14 cellular contexts compared by ENCODE assay signal in the genomic region with DNA sequence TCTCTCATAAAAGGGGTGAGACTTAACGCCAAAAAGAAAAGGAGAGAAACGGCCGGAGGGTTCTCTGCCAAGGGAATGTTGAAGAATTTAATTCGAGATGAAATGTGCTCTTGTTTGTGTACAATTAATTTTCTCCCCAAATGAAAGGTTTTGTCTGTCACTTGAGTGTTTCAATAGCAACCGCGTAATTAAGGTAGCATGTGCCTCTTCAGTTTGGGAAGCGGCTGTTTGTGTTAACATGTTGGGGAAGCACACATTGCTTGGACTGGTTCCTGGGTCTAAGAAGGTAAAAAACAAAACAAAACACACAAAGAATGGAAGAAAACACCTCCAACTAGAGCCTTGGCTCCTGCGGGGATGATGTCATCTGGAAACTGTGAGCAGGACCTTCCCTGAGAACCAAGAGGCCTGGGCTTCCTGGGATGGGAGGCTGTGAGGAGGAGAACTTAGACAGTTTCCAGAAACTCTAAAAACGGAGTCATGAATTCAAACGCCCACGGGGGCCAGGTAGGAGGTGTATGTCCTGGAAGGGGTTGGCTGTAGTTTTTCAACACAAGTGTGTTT.
DNase-seq lines count a peak whose midpoint lies in the region; ATAC-seq, FAIRE-seq and TF ChIP-seq lines count a peak whose summit lies in the region.
"Had no signal": no experiment of that assay in that cellular context is flagged by ENCODE, and none has a peak within 500 bp of the region (broad histone marks: within the 10 kb centered on the region; RNA-seq: fewer than 3 reads in every experiment).

No MANE protein-coding gene starts in this region.

- H3K4me2 ChIP-seq in astrocyte (ENCODE audit: low read length): peak overlapping the region; percentile 72

- H3K27ac ChIP-seq in astrocyte (ENCODE audit: low read depth, low read length): peak overlapping the region; percentile 55
- H3K27ac ChIP-seq in right atrium auricular region: peak overlapping the region; percentile 46 to 77
- H3K27ac ChIP-seq: testis had no signal

- H3K9me3 Mint-ChIP-seq in astrocyte (ENCODE audit: unreplicated experiment): peaks cover 7% of the 10 kb centered on the region
- no peaks in the 10 kb centered on the region for H3K9me3 Mint-ChIP-seq in stimulated activated effector memory CD8-positive, alpha-beta T cell treated with anti-CD3 and anti-CD28 coated beads, Interleukin-12 subunit alpha, Interleukin-12 subunit beta, amount 100 ng/mL, for 72 hours
- H3K9me3 Mint-ChIP-seq: activated CD8-positive, alpha-beta T cell treated with anti-CD3 and anti-CD28 coated beads for 36 hours; activated naive CD4-positive, alpha-beta T cell treated with anti-CD3 and anti-CD28 coated beads, Interleukin-2, amount 50 U/mL, for 72 hours had no signal

- DNase-seq in MG63: peak; percentile 64
- peak; percentile 77 for DNase-seq in astrocyte (ENCODE audit: low read depth)
- peak; percentile 64 for DNase-seq in right atrium auricular region (ENCODE audit: low spot score)
- no peak for DNase-seq in stimulated activated effector memory CD8-positive, alpha-beta T cell treated with anti-CD3 and anti-CD28 coated beads, Interleukin-12 subunit alpha, Interleukin-12 subunit beta, amount 100 ng/mL, for 72 hours (ENCODE audit: low spot score in 2 of 2)
- DNase-seq in NCI-H2081 treated with DMSO at 0.1 percent for 48 hours (lab: John Stamatoyannopoulos, UW): no peak
- DNase-seq: activated CD8-positive, alpha-beta T cell treated with anti-CD3 and anti-CD28 coated beads for 36 hours; DMS53; effector memory CD4-positive, alpha-beta T cell; T-helper 1 cell; testis had no signal

- peaks cover 2% of the 10 kb centered on the region; the same call in 1 of the 2 replicates for H3K27me3 ChIP-seq in MG63
- no peaks in the 10 kb centered on the region for H3K27me3 ChIP-seq in astrocyte (ENCODE audit: insufficient read depth, low read length)
- H3K27me3 ChIP-seq in right atrium auricular region: no peaks in the 10 kb centered on the region
- H3K27me3 ChIP-seq: testis had no signal

- H4K20me1 ChIP-seq in astrocyte (ENCODE audit: insufficient read depth, low read length): no peaks in the 10 kb centered on the region

- no peaks in the 10 kb centered on the region for H3K79me2 ChIP-seq in astrocyte (ENCODE audit: insufficient read depth, low read length)

- H3K9me3 ChIP-seq in MG63 (no peaks in the 10 kb centered on the region), astrocyte (ENCODE audit: insufficient read depth, low read depth, low read length) (peaks cover 2% of the 10 kb centered on the region), right atrium auricular region (peaks cover 0 to 9% of the 10 kb centered on the region in 2 donors)
- H3K9me3 ChIP-seq: testis had no signal

- peak overlapping the region; percentile 67 for H3K9ac ChIP-seq in astrocyte (ENCODE audit: low read length)

- no peak for ATAC-seq in stimulated activated effector memory CD8-positive, alpha-beta T cell treated with anti-CD3 and anti-CD28 coated beads, Interleukin-12 subunit alpha, Interleukin-12 subunit beta, amount 100 ng/mL, for 72 hours
- ATAC-seq in HG02623 (IDR thresholded peaks at IDR 0.05; ENCODE audit: unreplicated experiment) (no peak), HG02870 (IDR thresholded peaks at IDR 0.05; ENCODE audit: unreplicated experiment) (no peak), GM18870 (IDR thresholded peaks at IDR 0.05; ENCODE audit: unreplicated experiment) (no peak)
- ATAC-seq: activated CD8-positive, alpha-beta T cell treated with anti-CD3 and anti-CD28 coated beads for 36 hours; activated naive CD4-positive, alpha-beta T cell treated with anti-CD3 and anti-CD28 coated beads, Interleukin-2, amount 50 U/mL, for 72 hours had no signal

- H3K27ac Mint-ChIP-seq in astrocyte (ENCODE audit: unreplicated experiment): peak overlapping the region; percentile 56
- peak overlapping the region; percentile 83 for H3K27ac Mint-ChIP-seq in stimulated activated effector memory CD8-positive, alpha-beta T cell treated with anti-CD3 and anti-CD28 coated beads, Interleukin-12 subunit alpha, Interleukin-12 subunit beta, amount 100 ng/mL, for 72 hours
- H3K27ac Mint-ChIP-seq: activated CD8-positive, alpha-beta T cell treated with anti-CD3 and anti-CD28 coated beads for 36 hours; activated naive CD4-positive, alpha-beta T cell treated with anti-CD3 and anti-CD28 coated beads, Interleukin-2, amount 50 U/mL, for 72 hours had no signal

- peaks cover 3% of the 10 kb centered on the region for H3K27me3 Mint-ChIP-seq in astrocyte (ENCODE audit: low read depth, unreplicated experiment)

- H3K4me3 ChIP-seq in MG63 (no peak overlapping the region), astrocyte (ENCODE audit: insufficient read depth, low read depth, low read length) (no peak overlapping the region), right atrium auricular region (no peak overlapping the region)
- H3K4me3 ChIP-seq: testis had no signal

- peak overlapping the region; percentile 77 for H2AFZ ChIP-seq in astrocyte (ENCODE audit: low read depth, low read length)

- FAIRE-seq in astrocyte (lab: Jason Lieb, UNC): no peak

- TF ChIP-seq CTCF in astrocyte (IDR thresholded peaks at IDR 0.05; ENCODE audit: insufficient read depth, low read depth, low read length): no peak
- no peak for TF ChIP-seq CTCF in right atrium auricular region (IDR thresholded peaks at IDR 0.05)

- peaks cover 15% of the 10 kb centered on the region for H3K4me1 Mint-ChIP-seq in astrocyte (ENCODE audit: low read depth, unreplicated experiment)
- H3K4me1 Mint-ChIP-seq in stimulated activated effector memory CD8-positive, alpha-beta T cell treated with anti-CD3 and anti-CD28 coated beads, Interleukin-12 subunit alpha, Interleukin-12 subunit beta, amount 100 ng/mL, for 72 hours: no peaks in the 10 kb centered on the region

- H3K36me3 ChIP-seq in MG63: no peaks in the 10 kb centered on the region
- H3K36me3 ChIP-seq in astrocyte (ENCODE audit: insufficient read depth, low read length): no peaks in the 10 kb centered on the region
- no peaks in the 10 kb centered on the region for H3K36me3 ChIP-seq in right atrium auricular region

- H3K4me1 ChIP-seq in astrocyte (ENCODE audit: insufficient read depth, low read length): peaks cover 17% of the 10 kb centered on the region
- H3K4me1 ChIP-seq in right atrium auricular region: peaks cover 0 to 9% of the 10 kb centered on the region in 2 donors
- H3K4me1 ChIP-seq: testis had no signal

- no peaks in the 10 kb centered on the region for H3K36me3 Mint-ChIP-seq in astrocyte (ENCODE audit: low read depth, unreplicated experiment)
- H3K36me3 Mint-ChIP-seq in stimulated activated effector memory CD8-positive, alpha-beta T cell treated with anti-CD3 and anti-CD28 coated beads, Interleukin-12 subunit alpha, Interleukin-12 subunit beta, amount 100 ng/mL, for 72 hours: no peaks in the 10 kb centered on the region
- H3K36me3 Mint-ChIP-seq: activated naive CD4-positive, alpha-beta T cell treated with anti-CD3 and anti-CD28 coated beads, Interleukin-2, amount 50 U/mL, for 72 hours had no signal

- H3K4me3 Mint-ChIP-seq in astrocyte (ENCODE audit: unreplicated experiment): no peak overlapping the region
- no peak overlapping the region for H3K4me3 Mint-ChIP-seq in stimulated activated effector memory CD8-positive, alpha-beta T cell treated with anti-CD3 and anti-CD28 coated beads, Interleukin-12 subunit alpha, Interleukin-12 subunit beta, amount 100 ng/mL, for 72 hours
- H3K4me3 Mint-ChIP-seq: activated CD8-positive, alpha-beta T cell treated with anti-CD3 and anti-CD28 coated beads for 36 hours had no signal

Comparison
In these comparisons a context has a peak if more than half of its experiments do, and no peak if none do; other contexts are left out.
1. DNase-seq: peak in MG63 (single experiment), astrocyte (single experiment) and right atrium auricular region (single experiment); none in stimulated activated effector memory CD8-positive, alpha-beta T cell treated with anti-CD3 and anti-CD28 coated beads, Interleukin-12 subunit alpha, Interleukin-12 subunit beta, amount 100 ng/mL, for 72 hours (0 of 2) and NCI-H2081 treated with DMSO at 0.1 percent for 48 hours (single experiment).